ENCODE assay signal across 11 cellular contexts in the genomic region with DNA sequence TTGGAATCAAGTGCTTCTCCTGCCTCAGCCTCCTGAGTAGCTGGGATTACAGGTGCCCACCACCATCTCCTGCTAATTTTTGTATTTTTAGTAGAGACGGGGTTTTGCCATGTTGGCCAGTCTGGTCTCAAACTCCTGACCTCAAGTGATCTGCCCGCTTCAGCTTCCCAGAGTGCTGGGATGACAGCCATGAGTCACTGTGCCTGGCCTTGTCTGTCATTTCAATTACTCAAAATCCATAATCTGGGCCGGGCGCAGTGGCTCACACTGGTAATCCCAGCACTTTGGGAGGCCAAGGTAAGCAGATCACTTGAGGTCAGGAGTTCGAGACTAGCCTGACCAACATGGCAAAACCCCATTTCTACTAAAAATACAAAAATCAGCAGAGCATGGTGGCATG. TPM values are rescaled to one million over a fixed set of nuclear protein-coding genes. Genes with fewer than 3 reads are reported as not detected.
DNase-seq lines count a peak whose midpoint lies in the region; ATAC-seq, FAIRE-seq and TF ChIP-seq lines count a peak whose summit lies in the region.
"Not testable (repeated sequence)": the region's sequence is repeated elsewhere in the genome, so short reads cannot be mapped to it uniquely, and the experiment has no call there.
"Had no signal": no experiment of that assay in that cellular context is flagged by ENCODE, and none has a peak within 500 bp of the region (broad histone marks: within the 10 kb centered on the region; RNA-seq: fewer than 3 reads in every experiment).

No MANE protein-coding gene starts in this region.

- not testable (repeated sequence) for BruUV-seq in K562 (replicated peaks; lab: Mats Ljungman, UMichigan)

- peaks cover 27% of the 10 kb centered on the region for H3K36me3 Mint-ChIP-seq in activated CD8-positive, alpha-beta memory T cell treated with anti-CD3 and anti-CD28 coated beads, Interleukin-2, amount 10 ng/mL, durations not matched to agents 7 days and 5 days
- not testable (repeated sequence) for H3K36me3 Mint-ChIP-seq in immature natural killer cell; natural killer cell treated with Interleukin-12 subunit alpha and Interleukin-12 subunit beta and Interleukin-15 and Interleukin-18, amount 100 ng/mL, for 72 hours

- H3K36me3 ChIP-seq in HUES48 (ENCODE audit: control insufficient read depth, insufficient read depth, low read length); WERI-Rb-1; K562 (ENCODE audit: control insufficient read depth, insufficient read depth, low read length); transverse colon: not testable (repeated sequence)

- WGBS in K562 (ENCODE audit: insufficient coverage, low coverage, missing lambda C conversion rate): 70% methylated on average over 4 of the region's 5 CpGs
- 94% methylated on average over 4 of the region's 5 CpGs; no CpG with 5 or more reads in 1 of the 2 donors for WGBS in transverse colon (ENCODE audit: low coverage in 1 of 2), 2 donors

- intact Hi-C loops in K562 (cut with micrococcal nuclease); transverse colon (cut with DNase I; ENCODE audit: low total_unique reads): not testable (repeated sequence)

- not testable (repeated sequence) for TF ChIP-seq EP300 in K562 (IDR thresholded peaks at IDR 0.05; ENCODE audit: low read length); transverse colon (IDR thresholded peaks at IDR 0.05; ENCODE audit: low read depth)

- not testable (repeated sequence) for H3K9ac ChIP-seq in HUES48 (ENCODE audit: low read depth, low read length)
- peak overlapping the region; percentile 67 to 79; a peak in 2 of 4 replicates for H3K9ac ChIP-seq in K562 (ENCODE audit: insufficient read depth in 1 of 2, low read depth in 2 of 2, low read length in 2 of 2)

- ATAC-seq in activated CD8-positive, alpha-beta memory T cell treated with anti-CD3 and anti-CD28 coated beads, Interleukin-2, amount 10 ng/mL, durations not matched to agents 7 days and 5 days; K562; natural killer cell treated with Interleukin-12 subunit alpha and Interleukin-12 subunit beta and Interleukin-15 and Interleukin-18, amount 100 ng/mL, for 72 hours: not testable (repeated sequence)

- H3K4me2 ChIP-seq in K562 (ENCODE audit: insufficient read depth, low read length): peak overlapping the region; percentile 78; the same call in 1 of the 2 replicates

- H4K20me1 ChIP-seq in K562 (replicated peaks; ENCODE audit: control insufficient read depth, insufficient read depth, low read length): not testable (repeated sequence)

- H3K27me3 Mint-ChIP-seq in activated CD8-positive, alpha-beta memory T cell treated with anti-CD3 and anti-CD28 coated beads, Interleukin-2, amount 10 ng/mL, durations not matched to agents 7 days and 5 days: peaks cover 20% of the 10 kb centered on the region
- peaks cover 4 to 16% (median 4%) of the 10 kb centered on the region in 3 donors for H3K27me3 Mint-ChIP-seq in immature natural killer cell (ENCODE audit: low read depth in 3 of 3)
- not testable (repeated sequence) for H3K27me3 Mint-ChIP-seq in natural killer cell treated with Interleukin-12 subunit alpha and Interleukin-12 subunit beta and Interleukin-15 and Interleukin-18, amount 100 ng/mL, for 72 hours

- not testable (repeated sequence) for TF ChIP-seq RAD21 in K562 (CRISPR knock-in tag; conservative IDR thresholded peaks at IDR 0.05 in 1 of 2, IDR thresholded peaks at IDR 0.05 in 1 of 2)

- peak overlapping the region; percentile 82 for H3K27ac Mint-ChIP-seq in activated CD8-positive, alpha-beta memory T cell treated with anti-CD3 and anti-CD28 coated beads, Interleukin-2, amount 10 ng/mL, durations not matched to agents 7 days and 5 days
- H3K27ac Mint-ChIP-seq in immature natural killer cell: peak overlapping the region in 3 of 6 donors; percentile 71 to 93 (median 92)
- peak overlapping the region; percentile 70 to 85 for H3K27ac Mint-ChIP-seq in natural killer cell treated with Interleukin-12 subunit alpha and Interleukin-12 subunit beta and Interleukin-15 and Interleukin-18, amount 100 ng/mL, for 72 hours

- H3K9me1 ChIP-seq in K562 (ENCODE audit: control insufficient read depth, insufficient read depth, low read length): not testable (repeated sequence)

- H3K4me1 ChIP-seq in HUES48 (ENCODE audit: control insufficient read depth, insufficient read depth, low read length) (peaks cover 38% of the 10 kb centered on the region), K562 (replicated peaks in 1 of 2; ENCODE audit: control insufficient read depth in 2 of 2, insufficient read depth in 2 of 2, low read length in 2 of 2) (peaks cover 48 to 70% of the 10 kb centered on the region in 2 experiments), transverse colon (peaks cover 7 to 75% (median 54%) of the 10 kb centered on the region in 4 donors)

- H3K4me1 Mint-ChIP-seq in activated CD8-positive, alpha-beta memory T cell treated with anti-CD3 and anti-CD28 coated beads, Interleukin-2, amount 10 ng/mL, durations not matched to agents 7 days and 5 days: peaks cover 62% of the 10 kb centered on the region
- H3K4me1 Mint-ChIP-seq in immature natural killer cell: peaks cover 60 to 62% of the 10 kb centered on the region in 2 donors
- peaks cover 52 to 54% of the 10 kb centered on the region in 2 donors for H3K4me1 Mint-ChIP-seq in natural killer cell treated with Interleukin-12 subunit alpha and Interleukin-12 subunit beta and Interleukin-15 and Interleukin-18, amount 100 ng/mL, for 72 hours (ENCODE audit: low read depth in 2 of 2)

- H3K27me3 ChIP-seq in HUES48 (ENCODE audit: control insufficient read depth, insufficient read depth, low read length); WERI-Rb-1 (ENCODE audit: insufficient read depth, low read depth, severe bottlenecking); K562 (ENCODE audit: control insufficient read depth in 2 of 2, insufficient read depth in 2 of 2, low read length in 2 of 2); transverse colon: not testable (repeated sequence)

- not testable (repeated sequence) for H3K4me3 Mint-ChIP-seq in activated CD8-positive, alpha-beta memory T cell treated with anti-CD3 and anti-CD28 coated beads, Interleukin-2, amount 10 ng/mL, durations not matched to agents 7 days and 5 days
- H3K4me3 Mint-ChIP-seq in immature natural killer cell: peak overlapping the region in 3 of 5 donors; percentile 18 to 90 (median 82)
- peak overlapping the region; percentile 51 for H3K4me3 Mint-ChIP-seq in natural killer cell treated with Interleukin-12 subunit alpha and Interleukin-12 subunit beta and Interleukin-15 and Interleukin-18, amount 100 ng/mL, for 72 hours

- in situ Hi-C loops in K562 (cut with MboI); transverse colon (cut with MboI; ENCODE audit: low pct_ligation_motif_present in 1 of 4, low pct_unique_long_range_greater_than_20kb in 1 of 4, low sequenced_read_pairs in 3 of 4): not testable (repeated sequence)

- not testable (repeated sequence) for H3K9me3 Mint-ChIP-seq in activated CD8-positive, alpha-beta memory T cell treated with anti-CD3 and anti-CD28 coated beads, Interleukin-2, amount 10 ng/mL, durations not matched to agents 7 days and 5 days (ENCODE audit: low read depth); immature natural killer cell; natural killer cell treated with Interleukin-12 subunit alpha and Interleukin-12 subunit beta and Interleukin-15 and Interleukin-18, amount 100 ng/mL, for 72 hours

- not testable (repeated sequence) for H3K9me3 ChIP-seq in HUES48 (ENCODE audit: control insufficient read depth, insufficient read depth, low read length); WERI-Rb-1 (ENCODE audit: severe bottlenecking); K562 (replicated peaks; ENCODE audit: control insufficient read depth, insufficient read depth, low read depth, low read length); transverse colon

- not testable (repeated sequence) for FAIRE-seq in K562 (lab: Jason Lieb, UNC)

- peak; percentile 25 for DNase-seq in WERI-Rb-1
- not testable (repeated sequence) for DNase-seq in activated CD8-positive, alpha-beta memory T cell treated with anti-CD3 and anti-CD28 coated beads, Interleukin-2, amount 10 ng/mL, durations not matched to agents 7 days and 5 days; K562 (ENCODE audit: extremely low read depth in 1 of 4, low spot score in 3 of 4); immature natural killer cell; natural killer cell treated with Interleukin-12 subunit alpha and Interleukin-12 subunit beta and Interleukin-15 and Interleukin-18, amount 100 ng/mL, for 72 hours (ENCODE audit: low spot score); transverse colon

- H3K27ac ChIP-seq in HUES48 (ENCODE audit: low read depth, low read length): peak overlapping the region; percentile 85
- H3K27ac ChIP-seq in WERI-Rb-1: not testable (repeated sequence)
- H3K27ac ChIP-seq in K562 (ENCODE audit: extremely low read depth, low read depth, low read length): peak overlapping the region; percentile 82; the same call in 1 of the 3 replicates
- H3K27ac ChIP-seq in transverse colon: peak overlapping the region; percentile 77 to 90 (median 87)

- TF ChIP-seq POLR2A in K562 (conservative IDR thresholded peaks at IDR 0.05); transverse colon (IDR thresholded peaks at IDR 0.05): not testable (repeated sequence)

- POLR2A ChIA-PET in K562 (lab: Yijun Ruan, JAX): interaction anchor here (0.7 to 2.0 kb wide), 4 partner anchors 9 to 49 kb away, joined by 3 to 12 read pairs (median 3); no protein-coding TSS in a partner anchor

- H3K4me3 ChIP-seq in HUES48 (ENCODE audit: low read depth, low read length); WERI-Rb-1 (ENCODE audit: low read depth, low read length); K562; transverse colon: not testable (repeated sequence)

- CTCF ChIA-PET in activated CD8-positive, alpha-beta memory T cell treated with anti-CD3 and anti-CD28 coated beads, Interleukin-2, amount 10 ng/mL, durations not matched to agents 7 days and 5 days (lab: Charles Lee): interaction anchor here (1.9 kb wide), 1 partner anchor 45 kb away, joined by 10 read pairs; no protein-coding TSS in a partner anchor
- CTCF ChIA-PET in K562 (lab: Yijun Ruan, JAX; ENCODE audit: low intra/inter-chr PET ratio): not testable (repeated sequence)

- peak overlapping the region; percentile 96; the same call in 1 of the 2 replicates for H2AFZ ChIP-seq in K562 (ENCODE audit: low read depth, low read length)

- not testable (repeated sequence) for H3K79me2 ChIP-seq in K562 (ENCODE audit: control insufficient read depth, insufficient read depth, low read length)

- not testable (repeated sequence) for TF ChIP-seq CTCF in WERI-Rb-1 (IDR thresholded peaks at IDR 0.05; ENCODE audit: low read depth, low read length); K562 (IDR thresholded peaks at IDR 0.05 in 2 of 3, conservative IDR thresholded peaks at IDR 0.05 in 1 of 3; ENCODE audit: insufficient read depth in 2 of 3, low read depth in 1 of 3, low read length in 3 of 3); transverse colon (IDR thresholded peaks at IDR 0.05)

RNA-seq across cellular contexts. Expression of gene MUC4, which starts 6.1 kb away (rescaled TPM):
- total RNA-seq in activated CD8-positive, alpha-beta memory T cell treated with anti-CD3 and anti-CD28 coated beads, Interleukin-2, amount 10 ng/mL, durations not matched to agents 7 days and 5 days: under 1 TPM; 0.03 to 0.26 TPM
- 7.6 and 11.7 TPM in 2 replicates for total RNA-seq in K562 (2011; cell fraction: chromatin; rRNA removed; ENCODE audit: low replicate concordance)
- 3.4 and 4.2 TPM in 2 replicates for total RNA-seq in K562 (2011; cell fraction: nucleolus; rRNA removed)
- 6.2 and 17.9 TPM in 2 replicates for total RNA-seq in K562 (2011; cell fraction: nucleoplasm; rRNA removed)
- total RNA-seq in K562 (2014; rRNA removed): 0.12 TPM in 1 of 2 replicates, not detected in the other
- under 0.01 and 0.03 TPM in 2 replicates for total RNA-seq in K562 (2014; rRNA removed; fragmentation: Illumina TruSeq; extraction: Trizol)
- under 0.01 TPM in 1 of 2 replicates, not detected in the other for total RNA-seq in K562 (2015; rRNA removed; fragmentation: Illumina TruSeq; extraction: Trizol)
- 0.11 and 0.31 TPM in 2 replicates for total RNA-seq in K562 (2021)
- polyA plus RNA-seq in K562 (2011; rRNA removed): 0.11 and 0.21 TPM in 2 replicates
- polyA plus RNA-seq in K562 (2011; cell fraction: cytosol; rRNA removed): 0.16 and 0.61 TPM in 2 replicates
- polyA plus RNA-seq in K562 (2011; cell fraction: nucleus; rRNA removed): 1.00 and 2.9 TPM in 2 replicates
- 0.22 and 2.0 TPM in 2 replicates for polyA plus RNA-seq in K562 (2012)
- 0.10 and 0.11 TPM in 2 replicates for polyA plus RNA-seq in K562 (2014; fragmentation: Illumina TruSeq; extraction: Trizol)
- polyA plus RNA-seq in K562 (2014; fragmentation: Nextera tagmentation; extraction: Ambion mirVana): not detected
- 0.07 TPM in 2 replicates for polyA plus RNA-seq in K562 (2014; rRNA removed)
- polyA minus RNA-seq in K562 (2011; rRNA and poly(A)+ RNA removed): 0.33 and 1.0 TPM in 2 replicates
- 0.18 and 1.4 TPM in 2 replicates for polyA minus RNA-seq in K562 (2011; cell fraction: cytosol; rRNA and poly(A)+ RNA removed)
- polyA minus RNA-seq in K562 (2011; cell fraction: nucleus; rRNA and poly(A)+ RNA removed): 0.44 and 1.8 TPM in 2 replicates
- polyA plus RNA-seq in immature natural killer cell: under 1 TPM in 1 of 3 donors, not detected in 2; 0.06 TPM
- total RNA-seq in natural killer cell treated with Interleukin-12 subunit alpha and Interleukin-12 subunit beta and Interleukin-15 and Interleukin-18, amount 100 ng/mL, for 72 hours: under 1 TPM; 0.19 to 0.28 TPM
- 100 to 1,000 TPM; 111 to 354 (median 170) TPM for total RNA-seq in transverse colon
- total RNA-seq: A673, Right ventricle myocardium superior, SJSA1 had no signal
- polyA plus RNA-seq: CD14-positive monocyte had no signal

Comparison
In these comparisons a context has a peak if more than half of its experiments do, and no peak if none do; other contexts are left out.
1. RNA of gene MUC4, which starts 6.1 kb away (total RNA-seq): 111 to 354 TPM in transverse colon; 0.19 to 0.28 TPM in natural killer cell treated with Interleukin-12 subunit alpha and Interleukin-12 subunit beta and Interleukin-15 and Interleukin-18, amount 100 ng/mL, for 72 hours, 0.03 to 0.26 TPM in activated CD8-positive, alpha-beta memory T cell treated with anti-CD3 and anti-CD28 coated beads, Interleukin-2, amount 10 ng/mL, durations not matched to agents 7 days and 5 days and under 0.01 to 17.9 TPM in K562; every median in the first group is over 4 times any median in the second.